In genomic region chr7:29375641-29376562, GRCh38 we compare ENCODE assay signal across 12 cellular contexts.
A peak's percentile ranks its signal among the peaks of the same experiment; 100 is the strongest.
DNase-seq lines count a peak whose midpoint lies in the region; ATAC-seq and TF ChIP-seq lines count a peak whose summit lies in the region.
"Had no signal": no experiment of that assay in that cellular context is flagged by ENCODE, and none has a peak within 500 bp of the region (broad histone marks: within the 10 kb centered on the region; RNA-seq: fewer than 3 reads in every experiment).

No MANE protein-coding gene starts in this region.

- H3K36me3 Mint-ChIP-seq in mesothelial cell of epicardium, result no peaks in the 10 kb centered on the region
- H3K36me3 Mint-ChIP-seq: activated naive CD4-positive, alpha-beta T cell treated with anti-CD3 and anti-CD28 coated beads, Interleukin-2, amount 50 U/mL, for 24 hours had no signal

- H3K4me2 ChIP-seq in smooth muscle cell, result no peak overlapping the region

- TF ChIP-seq POLR2A in esophagus squamous epithelium (IDR thresholded peaks at IDR 0.05), result no peak

- TF ChIP-seq CTCF in esophagus squamous epithelium (IDR thresholded peaks at IDR 0.05) (no peak), omental fat pad (IDR thresholded peaks at IDR 0.05) (no peak), mesothelial cell of epicardium (IDR thresholded peaks at IDR 0.05; ENCODE audit: unreplicated experiment) (no peak), smooth muscle cell (IDR thresholded peaks at IDR 0.05; ENCODE audit: borderline replicate concordance, insufficient read depth, poor library complexity, severe bottlenecking) (no peak)

- H3K27me3 ChIP-seq in esophagus squamous epithelium (no peaks in the 10 kb centered on the region), smooth muscle cell (ENCODE audit: low read depth) (no peaks in the 10 kb centered on the region)

- H3K9ac ChIP-seq in smooth muscle cell (ENCODE audit: low read depth), result no peak overlapping the region

- 61 to 62% methylated on average over 5 to 7 of the region's 7 CpGs for WGBS in esophagus squamous epithelium, 2 donors
- 80% methylated on average over 7 of the region's 7 CpGs for WGBS in smooth muscle cell (ENCODE audit: low lambda C conversion rate)

- no peak overlapping the region for H2AFZ ChIP-seq in smooth muscle cell (ENCODE audit: low read depth)

- no peak overlapping the region for H3K4me3 Mint-ChIP-seq in mesothelial cell of epicardium
- H3K4me3 Mint-ChIP-seq: activated CD4-positive, alpha-beta T cell treated with anti-CD3 and anti-CD28 coated beads for 36 hours; activated naive CD4-positive, alpha-beta T cell treated with anti-CD3 and anti-CD28 coated beads, Interleukin-2, amount 50 U/mL, for 24 hours had no signal

- peak; percentile 22 for ATAC-seq in omental fat pad (ENCODE audit: low FRiP score)
- ATAC-seq: activated CD4-positive, alpha-beta T cell treated with anti-CD3 and anti-CD28 coated beads for 36 hours had no signal

- H3K27me3 Mint-ChIP-seq in mesothelial cell of epicardium (ENCODE audit: low read depth), result no peaks in the 10 kb centered on the region
- H3K27me3 Mint-ChIP-seq: activated CD4-positive, alpha-beta T cell treated with anti-CD3 and anti-CD28 coated beads for 36 hours had no signal

- intact Hi-C loops in esophagus squamous epithelium (cut with DNase I), result no loop called here

- H3K4me1 ChIP-seq in esophagus squamous epithelium (peaks cover 5 to 44% (median 9%) of the 10 kb centered on the region in 3 donors), smooth muscle cell (ENCODE audit: low read depth) (no peaks in the 10 kb centered on the region)

- H3F3A ChIP-seq in smooth muscle cell (ENCODE audit: low read depth), result peaks cover 9% of the 10 kb centered on the region

- H3K36me3 ChIP-seq in esophagus squamous epithelium (no peaks in the 10 kb centered on the region), smooth muscle cell (ENCODE audit: low read depth) (no peaks in the 10 kb centered on the region)

- H3K4me3 ChIP-seq in esophagus squamous epithelium (no peak overlapping the region), smooth muscle cell (no peak overlapping the region)

- no peak overlapping the region for H3K27ac Mint-ChIP-seq in mesothelial cell of epicardium
- H3K27ac Mint-ChIP-seq: activated CD4-positive, alpha-beta T cell treated with anti-CD3 and anti-CD28 coated beads for 36 hours; activated naive CD4-positive, alpha-beta T cell treated with anti-CD3 and anti-CD28 coated beads, Interleukin-2, amount 50 U/mL, for 24 hours had no signal

- DNase-seq in ELR (ENCODE audit: low read depth), result peak; percentile 2
- DNase-seq in NCI-H69 (lab: John Stamatoyannopoulos, UW), result peak; percentile 82
- no peak for DNase-seq in esophagus squamous epithelium (lab: John Stamatoyannopoulos, UW)
- DNase-seq in omental fat pad (ENCODE audit: low spot score), result no peak
- no peak for DNase-seq in NCI-H2107 (lab: John Stamatoyannopoulos, UW)
- DNase-seq in HUDEP-2 (lab: John Stamatoyannopoulos, UW; ENCODE audit: unreplicated experiment in 76 of 76), result no peak
- no peak for DNase-seq in mesothelial cell of epicardium (ENCODE audit: low spot score in 2 of 2, unreplicated experiment in 2 of 2)
- DNase-seq in smooth muscle cell (lab: John Stamatoyannopoulos, UW; ENCODE audit: unreplicated experiment), result no peak
- DNase-seq: activated CD4-positive, alpha-beta T cell treated with anti-CD3 and anti-CD28 coated beads for 36 hours; DMS79 treated with DMSO at 0.1 percent for 48 hours; NCI-H146 had no signal

- H3K9me3 ChIP-seq in esophagus squamous epithelium (no peaks in the 10 kb centered on the region), smooth muscle cell (replicated peaks; ENCODE audit: low read depth) (no peaks in the 10 kb centered on the region)

- no peaks in the 10 kb centered on the region for H4K20me1 ChIP-seq in smooth muscle cell (ENCODE audit: low read depth)

- H3K79me2 ChIP-seq in smooth muscle cell (ENCODE audit: low read depth), result no peaks in the 10 kb centered on the region

- H3K4me1 Mint-ChIP-seq in mesothelial cell of epicardium, result peaks cover 2% of the 10 kb centered on the region
- H3K4me1 Mint-ChIP-seq: activated CD4-positive, alpha-beta T cell treated with anti-CD3 and anti-CD28 coated beads for 36 hours; activated naive CD4-positive, alpha-beta T cell treated with anti-CD3 and anti-CD28 coated beads, Interleukin-2, amount 50 U/mL, for 24 hours had no signal

- H3K9me3 Mint-ChIP-seq in mesothelial cell of epicardium, result no peaks in the 10 kb centered on the region
- H3K9me3 Mint-ChIP-seq: activated naive CD4-positive, alpha-beta T cell treated with anti-CD3 and anti-CD28 coated beads, Interleukin-2, amount 50 U/mL, for 24 hours had no signal

- H3K27ac ChIP-seq in esophagus squamous epithelium (peak overlapping the region in 3 of 4 donors; percentile 34 to 80 (median 68)), smooth muscle cell (ENCODE audit: low read depth) (no peak overlapping the region)

Comparison
In these comparisons a context has a peak if more than half of its experiments do, and no peak if none do; other contexts are left out.
1. DNase-seq: peak in ELR (single experiment) and NCI-H69 (single experiment); none in esophagus squamous epithelium (single experiment), omental fat pad (single experiment), NCI-H2107 (single experiment), HUDEP-2 (0 of 76), mesothelial cell of epicardium (0 of 2) and smooth muscle cell (single experiment).